Comparison of ENCODE assay signal across 1 cellular context in genomic region chr20:62923669-62924566, GRCh38.
A peak's percentile ranks its signal among the peaks of the same experiment; 100 is the strongest.
TF ChIP-seq lines count a peak whose summit lies in the region.

No MANE protein-coding gene starts in this region.

TF ChIP-seq in HepG2, 621 proteins besides CTCF, POLR2A, EP300 and RAD21 (continued from another document and continues in another):
- TF ChIP-seq NFIC (IDR thresholded peaks at IDR 0.05; ENCODE audit: low read length) (peak; percentile 54; the same call in 1 of the 2 replicates), PLRG1 (conservative IDR thresholded peaks at IDR 0.05) (no peak), ZNF12 (CRISPR knock-in tag; IDR thresholded peaks at IDR 0.05) (no peak), ZNF549 (CRISPR knock-in tag; IDR thresholded peaks at IDR 0.05) (no peak), ZNF253 (CRISPR knock-in tag; IDR thresholded peaks at IDR 0.05; ENCODE audit: borderline replicate concordance) (no peak), SALL1 (CRISPR knock-in tag; IDR thresholded peaks at IDR 0.05) (no peak), SCMH1 (CRISPR knock-in tag; IDR thresholded peaks at IDR 0.05; ENCODE audit: borderline replicate concordance) (no peak), MIER3 (CRISPR knock-in tag; IDR thresholded peaks at IDR 0.05; ENCODE audit: borderline replicate concordance) (peak; percentile 46), ZNF749 (CRISPR knock-in tag; IDR thresholded peaks at IDR 0.05; ENCODE audit: borderline replicate concordance) (no peak), KLF16 (CRISPR knock-in tag; IDR thresholded peaks at IDR 0.05) (peak in 1 of 2 experiments; percentile 15; a peak in 1 of 4 replicates), PITX1 (CRISPR knock-in tag; IDR thresholded peaks at IDR 0.05) (no peak), CERS6 (CRISPR knock-in tag; IDR thresholded peaks at IDR 0.05) (no peak), NFYB (CRISPR knock-in tag; IDR thresholded peaks at IDR 0.05) (no peak), SOX5 (CRISPR knock-in tag; IDR thresholded peaks at IDR 0.05; ENCODE audit: borderline replicate concordance) (peak; percentile 69; the same call in 1 of the 2 replicates), YY1 (IDR thresholded peaks at IDR 0.05; ENCODE audit: insufficient read depth, insufficient replicate concordance, low read depth, low read length) (no peak), ZNF564 (CRISPR knock-in tag; IDR thresholded peaks at IDR 0.05) (no peak), ZNF263 (CRISPR knock-in tag; IDR thresholded peaks at IDR 0.05) (no peak), ELK4 (CRISPR knock-in tag; IDR thresholded peaks at IDR 0.05; ENCODE audit: borderline replicate concordance) (no peak), ONECUT2 (CRISPR knock-in tag; IDR thresholded peaks at IDR 0.05) (no peak), PHF8 (CRISPR knock-in tag; IDR thresholded peaks at IDR 0.05) (peak; percentile 9), DR1 (CRISPR knock-in tag; IDR thresholded peaks at IDR 0.05) (no peak), HOMEZ (CRISPR knock-in tag; IDR thresholded peaks at IDR 0.05; ENCODE audit: low read depth) (0 out of 2 replicates have a peak, but pooled peaks have one; percentile 52), ZNF335 (CRISPR knock-in tag; IDR thresholded peaks at IDR 0.05) (no peak; the same call in 1 of the 2 replicates), ZNF232 (CRISPR knock-in tag; IDR thresholded peaks at IDR 0.05; ENCODE audit: borderline replicate concordance) (no peak), ZNF44 (CRISPR knock-in tag; IDR thresholded peaks at IDR 0.05) (no peak), THAP8 (CRISPR knock-in tag; IDR thresholded peaks at IDR 0.05; ENCODE audit: borderline replicate concordance) (no peak), ATF3 (CRISPR knock-in tag; IDR thresholded peaks at IDR 0.05) (no peak), CEBPB (IDR thresholded peaks at IDR 0.05; ENCODE audit: borderline replicate concordance, low read depth, low read length) (peak; percentile 88), SRF (IDR thresholded peaks at IDR 0.05; ENCODE audit: low read depth, low read length) (no peak), MIXL1 (CRISPR knock-in tag; IDR thresholded peaks at IDR 0.05) (peak; percentile 100), PRMT3 (CRISPR knock-in tag; IDR thresholded peaks at IDR 0.05; ENCODE audit: borderline replicate concordance, low read depth) (no peak), MYPOP (CRISPR knock-in tag; IDR thresholded peaks at IDR 0.05) (no peak; the same call in 1 of the 2 replicates), ZNF609 (CRISPR knock-in tag; IDR thresholded peaks at IDR 0.05; ENCODE audit: borderline replicate concordance) (peak; percentile 9; the same call in 1 of the 2 replicates), NCOA5 (CRISPR knock-in tag; IDR thresholded peaks at IDR 0.05) (no peak)
- TF ChIP-seq, protein P1, sequence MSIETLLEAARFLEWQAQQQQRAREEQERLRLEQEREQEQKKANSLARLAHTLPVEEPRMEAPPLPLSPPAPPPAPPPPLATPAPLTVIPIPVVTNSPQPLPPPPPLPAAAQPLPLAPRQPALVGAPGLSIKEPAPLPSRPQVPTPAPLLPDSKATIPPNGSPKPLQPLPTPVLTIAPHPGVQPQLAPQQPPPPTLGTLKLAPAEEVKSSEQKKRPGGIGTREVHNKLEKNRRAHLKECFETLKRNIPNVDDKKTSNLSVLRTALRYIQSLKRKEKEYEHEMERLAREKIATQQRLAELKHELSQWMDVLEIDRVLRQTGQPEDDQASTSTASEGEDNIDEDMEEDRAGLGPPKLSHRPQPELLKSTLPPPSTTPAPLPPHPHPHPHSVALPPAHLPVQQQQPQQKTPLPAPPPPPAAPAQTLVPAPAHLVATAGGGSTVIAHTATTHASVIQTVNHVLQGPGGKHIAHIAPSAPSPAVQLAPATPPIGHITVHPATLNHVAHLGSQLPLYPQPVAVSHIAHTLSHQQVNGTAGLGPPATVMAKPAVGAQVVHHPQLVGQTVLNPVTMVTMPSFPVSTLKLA (IDR thresholded peaks at IDR 0.05) = no peak
- TF ChIP-seq, protein P2, sequence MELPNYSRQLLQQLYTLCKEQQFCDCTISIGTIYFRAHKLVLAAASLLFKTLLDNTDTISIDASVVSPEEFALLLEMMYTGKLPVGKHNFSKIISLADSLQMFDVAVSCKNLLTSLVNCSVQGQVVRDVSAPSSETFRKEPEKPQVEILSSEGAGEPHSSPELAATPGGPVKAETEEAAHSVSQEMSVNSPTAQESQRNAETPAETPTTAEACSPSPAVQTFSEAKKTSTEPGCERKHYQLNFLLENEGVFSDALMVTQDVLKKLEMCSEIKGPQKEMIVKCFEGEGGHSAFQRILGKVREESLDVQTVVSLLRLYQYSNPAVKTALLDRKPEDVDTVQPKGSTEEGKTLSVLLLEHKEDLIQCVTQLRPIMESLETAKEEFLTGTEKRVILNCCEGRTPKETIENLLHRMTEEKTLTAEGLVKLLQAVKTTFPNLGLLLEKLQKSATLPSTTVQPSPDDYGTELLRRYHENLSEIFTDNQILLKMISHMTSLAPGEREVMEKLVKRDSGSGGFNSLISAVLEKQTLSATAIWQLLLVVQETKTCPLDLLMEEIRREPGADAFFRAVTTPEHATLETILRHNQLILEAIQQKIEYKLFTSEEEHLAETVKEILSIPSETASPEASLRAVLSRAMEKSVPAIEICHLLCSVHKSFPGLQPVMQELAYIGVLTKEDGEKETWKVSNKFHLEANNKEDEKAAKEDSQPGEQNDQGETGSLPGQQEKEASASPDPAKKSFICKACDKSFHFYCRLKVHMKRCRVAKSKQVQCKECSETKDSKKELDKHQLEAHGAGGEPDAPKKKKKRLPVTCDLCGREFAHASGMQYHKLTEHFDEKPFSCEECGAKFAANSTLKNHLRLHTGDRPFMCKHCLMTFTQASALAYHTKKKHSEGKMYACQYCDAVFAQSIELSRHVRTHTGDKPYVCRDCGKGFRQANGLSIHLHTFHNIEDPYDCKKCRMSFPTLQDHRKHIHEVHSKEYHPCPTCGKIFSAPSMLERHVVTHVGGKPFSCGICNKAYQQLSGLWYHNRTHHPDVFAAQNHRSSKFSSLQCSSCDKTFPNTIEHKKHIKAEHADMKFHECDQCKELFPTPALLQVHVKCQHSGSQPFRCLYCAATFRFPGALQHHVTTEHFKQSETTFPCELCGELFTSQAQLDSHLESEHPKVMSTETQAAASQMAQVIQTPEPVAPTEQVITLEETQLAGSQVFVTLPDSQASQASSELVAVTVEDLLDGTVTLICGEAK (IDR thresholded peaks at IDR 0.05) = no peak
- TF ChIP-seq, protein P2 (CRISPR knock-in tag; IDR thresholded peaks at IDR 0.05) = no peak
